ENCODE assay signal across 18 cellular contexts in genomic region chr1:183824295-183824694, GRCh38.
"Had no signal": no experiment of that assay in that cellular context is flagged by ENCODE, and none has a peak within 500 bp of the region (broad histone marks: within the 10 kb centered on the region; RNA-seq: fewer than 3 reads in every experiment).

No MANE protein-coding gene starts in this region.

- H3K36me3 ChIP-seq: ascending aorta, breast epithelium, ovary, spleen, thyroid gland had no signal

- H3K4me3 Mint-ChIP-seq: activated CD8-positive, alpha-beta memory T cell treated with anti-CD3 and anti-CD28 coated beads, Interleukin-2, amount 10 ng/mL, durations not matched to agents 7 days and 5 days; activated naive CD4-positive, alpha-beta T cell treated with anti-CD3 and anti-CD28 coated beads, Interleukin-2, amount 10 ng/mL, durations not matched to agents 7 days and 5 days; activated T-cell treated with anti-CD3 and anti-CD28 coated beads, Interleukin-2, amount 50 U/mL, for 24 hours; dendritic cell treated with granulocyte-macrophage colony-stimulating factor and Interleukin-4, amounts not matched to agents 40 ng/mL and 50 ng/mL, for 4 days; neural crest cell; stimulated activated effector memory CD8-positive, alpha-beta T cell treated with anti-CD3 and anti-CD28 coated beads, Interleukin-12 subunit alpha, Interleukin-12 subunit beta, amount 100 ng/mL, for 72 hours; T-helper 2 cell treated with Interferon-gamma antibody and Interleukin-4, amounts not matched to agents 5 μg/mL and 100 μg/mL, for 36 hours had no signal

- H3K4me3 ChIP-seq: ascending aorta, breast epithelium, ovary, spleen, thyroid gland had no signal

- H3K27ac Mint-ChIP-seq: activated CD8-positive, alpha-beta memory T cell treated with anti-CD3 and anti-CD28 coated beads, Interleukin-2, amount 10 ng/mL, durations not matched to agents 7 days and 5 days; activated naive CD4-positive, alpha-beta T cell treated with anti-CD3 and anti-CD28 coated beads, Interleukin-2, amount 10 ng/mL, durations not matched to agents 7 days and 5 days; activated T-cell treated with anti-CD3 and anti-CD28 coated beads, Interleukin-2, amount 50 U/mL, for 24 hours; dendritic cell treated with granulocyte-macrophage colony-stimulating factor and Interleukin-4, amounts not matched to agents 40 ng/mL and 50 ng/mL, for 4 days; stimulated activated effector memory CD8-positive, alpha-beta T cell treated with anti-CD3 and anti-CD28 coated beads, Interleukin-12 subunit alpha, Interleukin-12 subunit beta, amount 100 ng/mL, for 72 hours; T-helper 2 cell treated with Interferon-gamma antibody and Interleukin-4, amounts not matched to agents 5 μg/mL and 100 μg/mL, for 36 hours had no signal

- H3K27ac ChIP-seq: breast epithelium, ovary, thyroid gland, VCaP had no signal

- H3K9me3 ChIP-seq: ascending aorta, breast epithelium, ovary, spleen, thyroid gland had no signal

- H3K27me3 Mint-ChIP-seq: activated CD8-positive, alpha-beta memory T cell treated with anti-CD3 and anti-CD28 coated beads, Interleukin-2, amount 10 ng/mL, durations not matched to agents 7 days and 5 days; activated naive CD4-positive, alpha-beta T cell treated with anti-CD3 and anti-CD28 coated beads, Interleukin-2, amount 10 ng/mL, durations not matched to agents 7 days and 5 days; activated T-cell treated with anti-CD3 and anti-CD28 coated beads, Interleukin-2, amount 50 U/mL, for 24 hours; dendritic cell treated with granulocyte-macrophage colony-stimulating factor and Interleukin-4, amounts not matched to agents 40 ng/mL and 50 ng/mL, for 4 days had no signal

- DNase-seq: activated CD4-positive, alpha-beta T cell treated with anti-CD3 and anti-CD28 coated beads for 1 hour; activated CD4-positive, alpha-beta T cell treated with anti-CD3 and anti-CD28 coated beads, Interleukin-2, amount 50 U/mL, for 48 hours; activated CD8-positive, alpha-beta memory T cell treated with anti-CD3 and anti-CD28 coated beads, Interleukin-2, amount 10 ng/mL, durations not matched to agents 7 days and 5 days; activated naive CD4-positive, alpha-beta T cell treated with anti-CD3 and anti-CD28 coated beads, Interleukin-2, amount 10 ng/mL, durations not matched to agents 7 days and 5 days; activated T-cell treated with anti-CD3 and anti-CD28 coated beads, Interleukin-2, amount 50 U/mL, for 24 hours; left colon; ovary; spleen; stimulated activated CD4-positive, alpha-beta T cell treated with anti-CD3 and anti-CD28 coated beads, Interleukin-2, amount 100 ng/mL, for 24 hours; thyroid gland had no signal

- H3K36me3 Mint-ChIP-seq: activated naive CD4-positive, alpha-beta T cell treated with anti-CD3 and anti-CD28 coated beads, Interleukin-2, amount 10 ng/mL, durations not matched to agents 7 days and 5 days; stimulated activated effector memory CD8-positive, alpha-beta T cell treated with anti-CD3 and anti-CD28 coated beads, Interleukin-12 subunit alpha, Interleukin-12 subunit beta, amount 100 ng/mL, for 72 hours had no signal

- H3K4me1 ChIP-seq: thyroid gland had no signal

- H3K9me3 Mint-ChIP-seq: activated naive CD4-positive, alpha-beta T cell treated with anti-CD3 and anti-CD28 coated beads, Interleukin-2, amount 10 ng/mL, durations not matched to agents 7 days and 5 days; activated T-cell treated with anti-CD3 and anti-CD28 coated beads, Interleukin-2, amount 50 U/mL, for 24 hours; dendritic cell treated with granulocyte-macrophage colony-stimulating factor and Interleukin-4, amounts not matched to agents 40 ng/mL and 50 ng/mL, for 4 days; neural crest cell; stimulated activated effector memory CD8-positive, alpha-beta T cell treated with anti-CD3 and anti-CD28 coated beads, Interleukin-12 subunit alpha, Interleukin-12 subunit beta, amount 100 ng/mL, for 72 hours; T-helper 2 cell treated with Interferon-gamma antibody and Interleukin-4, amounts not matched to agents 5 μg/mL and 100 μg/mL, for 36 hours had no signal

- H3K4me1 Mint-ChIP-seq: activated CD8-positive, alpha-beta memory T cell treated with anti-CD3 and anti-CD28 coated beads, Interleukin-2, amount 10 ng/mL, durations not matched to agents 7 days and 5 days; activated naive CD4-positive, alpha-beta T cell treated with anti-CD3 and anti-CD28 coated beads, Interleukin-2, amount 10 ng/mL, durations not matched to agents 7 days and 5 days; stimulated activated effector memory CD8-positive, alpha-beta T cell treated with anti-CD3 and anti-CD28 coated beads, Interleukin-12 subunit alpha, Interleukin-12 subunit beta, amount 100 ng/mL, for 72 hours had no signal

- H3K27me3 ChIP-seq: ascending aorta, breast epithelium, ovary, spleen, thyroid gland had no signal

- ATAC-seq: activated CD8-positive, alpha-beta memory T cell treated with anti-CD3 and anti-CD28 coated beads, Interleukin-2, amount 10 ng/mL, durations not matched to agents 7 days and 5 days; left colon; sciatic nerve; stimulated activated effector memory CD8-positive, alpha-beta T cell treated with anti-CD3 and anti-CD28 coated beads, Interleukin-12 subunit alpha, Interleukin-12 subunit beta, amount 100 ng/mL, for 72 hours had no signal
